ENCODE assay signal across 9 cellular contexts in the genomic region with DNA sequence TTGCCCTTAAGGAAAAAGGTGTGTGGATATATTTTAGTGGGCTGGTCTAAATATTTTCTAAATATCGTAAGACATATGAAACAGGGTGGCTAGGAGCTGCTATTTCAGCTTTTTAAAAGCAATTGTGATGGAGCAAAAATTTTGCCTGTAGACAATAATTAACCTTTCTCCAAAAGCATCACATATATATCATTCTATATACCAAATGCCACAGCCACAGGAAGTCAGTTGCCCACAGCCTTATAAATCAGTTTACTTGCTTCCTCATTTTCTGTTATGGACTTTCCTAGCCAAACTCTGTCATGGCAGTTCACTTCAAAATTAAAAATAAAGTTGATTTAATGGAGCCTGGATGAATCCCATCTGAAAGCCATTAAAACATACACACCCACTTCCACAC.
A peak's percentile ranks its signal among the peaks of the same experiment; 100 is the strongest.
DNase-seq lines count a peak whose midpoint lies in the region; ATAC-seq, FAIRE-seq and TF ChIP-seq lines count a peak whose summit lies in the region.
"Had no signal": no experiment of that assay in that cellular context is flagged by ENCODE, and none has a peak within 500 bp of the region (broad histone marks: within the 10 kb centered on the region; RNA-seq: fewer than 3 reads in every experiment).

No MANE protein-coding gene starts in this region.

- H3K9me3 Mint-ChIP-seq in CD4-positive, alpha-beta T cell, result no peaks in the 10 kb centered on the region
- H3K9me3 Mint-ChIP-seq in IgD-negative memory B cell, result no peaks in the 10 kb centered on the region

- H3K27ac ChIP-seq in CD4-positive, alpha-beta T cell (ENCODE audit: low read depth, low read length), result no peak overlapping the region
- H3K27ac ChIP-seq in GM12878 (ENCODE audit: control insufficient read depth, insufficient read depth) (peak overlapping the region; percentile 93), parathyroid adenoma (peak overlapping the region; percentile 22)
- H3K27ac ChIP-seq: HL-60 had no signal

- H3K9ac ChIP-seq in GM12878 (ENCODE audit: control insufficient read depth, insufficient read depth, low read length), result peak overlapping the region; percentile 59
- no peak overlapping the region for H3K9ac ChIP-seq in parathyroid adenoma

- no peaks in the 10 kb centered on the region for H3K9me3 ChIP-seq in CD4-positive, alpha-beta T cell (ENCODE audit: control insufficient read depth, low read length)
- H3K9me3 ChIP-seq in GM12878 (replicated peaks; ENCODE audit: control insufficient read depth, insufficient read depth, low read length) (no peaks in the 10 kb centered on the region), parathyroid adenoma (ENCODE audit: control insufficient read depth, low read length) (no peaks in the 10 kb centered on the region)

- H3K4me1 Mint-ChIP-seq in CD4-positive, alpha-beta T cell (ENCODE audit: low read depth), result peaks cover 20% of the 10 kb centered on the region
- H3K4me1 Mint-ChIP-seq in IgD-negative memory B cell, result peaks cover 14 to 19% (median 18%) of the 10 kb centered on the region in 3 donors

- FAIRE-seq in GM12878 (lab: Jason Lieb, UNC), result no peak

- SMC1A ChIA-PET in GM12878 (lab: Charles Lee; ENCODE audit: uncharacterized antibody, unreplicated experiment), result interaction anchor here (0.6 to 8.8 kb wide), 22 partner anchors 10 to 175 kb away, joined by 3 to 332 read pairs (median 4); partner anchors contain the start of gene CCDC28A

- TF ChIP-seq CTCF in CD4-positive, alpha-beta T cell (IDR thresholded peaks at IDR 0.05), result no peak
- TF ChIP-seq CTCF in GM12878 (IDR thresholded peaks at IDR 0.05 in 2 of 3, conservative IDR thresholded peaks at IDR 0.05 in 1 of 3; ENCODE audit: control insufficient read depth in 2 of 3, extremely low read depth in 1 of 3, insufficient read depth in 1 of 3, low read depth in 3 of 3, low read length in 3 of 3), result no peak
- no peak for TF ChIP-seq CTCF in parathyroid adenoma (IDR thresholded peaks at IDR 0.05)

- H2AFZ ChIP-seq in GM12878 (ENCODE audit: control insufficient read depth, low read depth, low read length) (peak overlapping the region; percentile 91), parathyroid adenoma (no peak overlapping the region)

- H3K4me1 ChIP-seq in GM12878 (ENCODE audit: control insufficient read depth, insufficient read depth, low read length) (peaks cover 7% of the 10 kb centered on the region; the same call in 1 of the 2 replicates), parathyroid adenoma (peaks cover 2% of the 10 kb centered on the region)

- TSS peak; percentile 88 for BruUV-seq in GM12878 (replicated peaks; lab: Mats Ljungman, UMichigan)

- intact Hi-C loops in CD4-positive, alpha-beta T cell (cut with DNase I, micrococcal nuclease), result loop anchor here in 1 of 2 experiments (5.0 kb wide), 1 partner anchor 475 kb away; no protein-coding TSS in a partner anchor
- intact Hi-C loops in GM12878 (cut with micrococcal nuclease; ENCODE audit: unreplicated experiment), result loop anchor here (1.0 to 2.0 kb wide), 3 partner anchors 48 to 101 kb away; no protein-coding TSS in a partner anchor

- no peak overlapping the region for H3K27ac Mint-ChIP-seq in CD4-positive, alpha-beta T cell
- peak overlapping the region in 1 of 3 donors; percentile 36 for H3K27ac Mint-ChIP-seq in IgD-negative memory B cell

- H3K79me2 ChIP-seq in GM12878 (ENCODE audit: control insufficient read depth, insufficient read depth, low read length), result no peaks in the 10 kb centered on the region
- no peaks in the 10 kb centered on the region for H3K79me2 ChIP-seq in parathyroid adenoma

- CTCF ChIA-PET in CD4-positive, alpha-beta T cell (lab: Charles Lee), result no interaction called here
- CTCF ChIA-PET in GM12878 (lab: Yijun Ruan, JAX), result interaction anchor here (0.7 to 10.1 kb wide), 23 partner anchors 15 to 477 kb away, joined by 3 to 418 read pairs (median 6); partner anchors contain the start of genes CCDC28A and HEBP2

- TF ChIP-seq EP300 in GM12878 (IDR thresholded peaks at IDR 0.05; ENCODE audit: borderline replicate concordance in 1 of 2, control insufficient read depth in 1 of 2, low read depth in 2 of 2, low read length in 2 of 2), result peak in 1 of 2 experiments; percentile 71; a peak in 2 of 4 replicates

- H4K20me1 ChIP-seq in GM12878 (ENCODE audit: control insufficient read depth, insufficient read depth), result no peaks in the 10 kb centered on the region

- no peaks in the 10 kb centered on the region for H3K36me3 ChIP-seq in GM12878 (ENCODE audit: control insufficient read depth in 2 of 2, insufficient read depth in 2 of 2, low read length in 1 of 2)
- no peaks in the 10 kb centered on the region for H3K36me3 ChIP-seq in parathyroid adenoma (ENCODE audit: control insufficient read depth, insufficient read depth, low read length)

- WGBS in GM12878 (ENCODE audit: insufficient coverage, insufficient replicate concordance, low lambda C conversion rate, missing lambda C conversion rate), result 45% methylated on average over 1 of the region's 1 CpG

- peak overlapping the region; percentile 14; the same call in 1 of the 2 replicates for H3K4me3 ChIP-seq in GM12878
- H3K4me3 ChIP-seq in parathyroid adenoma (ENCODE audit: low read depth, low read length), result no peak overlapping the region

- RAD21 ChIA-PET in GM12878 (lab: Charles Lee; ENCODE audit: unreplicated experiment), result interaction anchor here (0.7 to 5.2 kb wide), 14 partner anchors 38 to 225 kb away, joined by 3 to 115 read pairs (median 6); partner anchors contain the start of gene NHSL1

- POLR2A ChIA-PET in CD4-positive, alpha-beta T cell (lab: Charles Lee), result interaction anchor here (0.6 kb wide), 1 partner anchor 477 kb away, joined by 3 read pairs; no protein-coding TSS in a partner anchor
- POLR2A ChIA-PET in GM12878 (lab: Charles Lee), result interaction anchor here (0.9 to 1.7 kb wide), 4 partner anchors 11 to 99 kb away, joined by 3 to 5 read pairs (median 3); no protein-coding TSS in a partner anchor

- peak overlapping the region; percentile 7 for H3K4me3 Mint-ChIP-seq in CD4-positive, alpha-beta T cell
- peak overlapping the region; percentile 50 to 93 (median 76) for H3K4me3 Mint-ChIP-seq in IgD-negative memory B cell

- H3K36me3 Mint-ChIP-seq in CD4-positive, alpha-beta T cell (ENCODE audit: low read depth), result no peaks in the 10 kb centered on the region
- no peaks in the 10 kb centered on the region for H3K36me3 Mint-ChIP-seq in IgD-negative memory B cell

- in situ Hi-C loops in GM12878 (cut with MboI), result loop anchor here (10.0 kb wide), 1 partner anchor 762 kb away; no protein-coding TSS in a partner anchor

- H3K27me3 Mint-ChIP-seq in CD4-positive, alpha-beta T cell, result no peaks in the 10 kb centered on the region
- H3K27me3 Mint-ChIP-seq in IgD-negative memory B cell, result peaks cover 5% of the 10 kb centered on the region

- H3K4me2 ChIP-seq in GM12878 (ENCODE audit: control insufficient read depth, insufficient read depth) (peak overlapping the region; percentile 86), parathyroid adenoma (ENCODE audit: low read length) (no peak overlapping the region)

- TF ChIP-seq RAD21 in GM12878 (IDR thresholded peaks at IDR 0.05; ENCODE audit: insufficient read depth, low read depth, low read length), result no peak

- H3K27me3 ChIP-seq in CD4-positive, alpha-beta T cell (ENCODE audit: control insufficient read depth, insufficient read depth, low read length), result no peaks in the 10 kb centered on the region
- no peaks in the 10 kb centered on the region for H3K27me3 ChIP-seq in GM12878 (replicated peaks in 1 of 2; ENCODE audit: control insufficient read depth in 2 of 2, insufficient read depth in 2 of 2, low read length in 1 of 2)
- H3K27me3 ChIP-seq in parathyroid adenoma (ENCODE audit: control insufficient read depth, insufficient read depth, low read length), result no peaks in the 10 kb centered on the region

- no peak for DNase-seq in CD4-positive, alpha-beta T cell
- DNase-seq in GM12878 (ENCODE audit: low read depth, low spot score), result peak; percentile 55
- DNase-seq in SW 1271 (lab: John Stamatoyannopoulos, UW), result no peak
- DNase-seq in DMS153 (lab: John Stamatoyannopoulos, UW), result no peak
- no peak for DNase-seq in SHP77 treated with DMSO at 0.1 percent for 48 hours (lab: John Stamatoyannopoulos, UW)

- no peak for ATAC-seq in CD4-positive, alpha-beta T cell (ENCODE audit: poor library complexity)
- ATAC-seq in GM21423 (IDR thresholded peaks at IDR 0.05; ENCODE audit: unreplicated experiment) (peak; percentile 66), GM12878 (peak; percentile 74)

- no peak for TF ChIP-seq POLR2A in GM12878 (IDR thresholded peaks at IDR 0.05; ENCODE audit: low read depth, low read length)

TF ChIP-seq in GM12878, 131 proteins besides CTCF, POLR2A, EP300 and RAD21 (continues in another document):
- TF ChIP-seq ZNF592 (IDR thresholded peaks at IDR 0.05), result 0 out of 2 replicates have a peak, but pooled peaks have one; percentile 27
- TF ChIP-seq BCL11A (IDR thresholded peaks at IDR 0.05; ENCODE audit: low read depth, low read length), result peak; percentile 68
- TF ChIP-seq NFYA (IDR thresholded peaks at IDR 0.05; ENCODE audit: borderline replicate concordance, low read depth, low read length), result no peak
